Comparison of ENCODE assay signal across 24 cellular contexts in genomic region chr7:43492906-43493305, GRCh38.
"Had no signal": no experiment of that assay in that cellular context is flagged by ENCODE, and none has a peak within 500 bp of the region (broad histone marks: within the 10 kb centered on the region; RNA-seq: fewer than 3 reads in every experiment).

No MANE protein-coding gene starts in this region.

- H3K27me3 ChIP-seq: colonic mucosa, esophagus muscularis mucosa, neutrophil, pancreas, right lobe of liver, tibial nerve, upper lobe of left lung, uterus had no signal

- ATAC-seq: heart left ventricle; left lobe of liver; mucosa of descending colon; natural killer cell treated with Interleukin-12 subunit alpha and Interleukin-12 subunit beta and Interleukin-15 and Interleukin-18, amount 100 ng/mL, for 72 hours; pancreas; stimulated activated naive B cell treated with anti-CD40 and anti-IgM and Interleukin-4, amounts not matched to agents 10 μg/mL and 1 μg/mL and 100 μg/mL, for 72 hours had no signal

- H3K4me1 ChIP-seq: colonic mucosa, uterus had no signal

- DNase-seq: colonic mucosa; effector memory CD4-positive, alpha-beta T cell; foreskin melanocyte; heart left ventricle; hypothalamus; mesenchymal stem cell; mucosa of descending colon; naive B cell; pancreas; right lobe of liver; small intestine; stimulated activated CD4-positive, alpha-beta T cell treated with anti-CD3 and anti-CD28 coated beads, Interleukin-15, amount 100 ng/mL, for 24 hours; stimulated activated CD4-positive, alpha-beta T cell treated with anti-CD3 and anti-CD28 coated beads, Interleukin-2, amount 100 ng/mL, for 48 hours; stimulated activated naive B cell treated with anti-CD40 and anti-IgM and Interleukin-4, amounts not matched to agents 10 μg/mL and 1 μg/mL and 100 μg/mL, for 72 hours; upper lobe of left lung; uterus had no signal

- H3K4me3 ChIP-seq: colonic mucosa, esophagus muscularis mucosa, heart left ventricle, mucosa of descending colon, pancreas, right lobe of liver, thoracic aorta, tibial nerve, upper lobe of left lung, uterus had no signal

- H3K27ac ChIP-seq: colonic mucosa, esophagus muscularis mucosa, heart left ventricle, neutrophil, pancreas, right lobe of liver, thoracic aorta, tibial nerve, upper lobe of left lung, uterus had no signal

- H3K36me3 ChIP-seq: colonic mucosa, esophagus muscularis mucosa, heart left ventricle, neutrophil, pancreas, right lobe of liver, thoracic aorta, tibial nerve, upper lobe of left lung, uterus had no signal

- FAIRE-seq: endothelial cell of umbilical vein, keratinocyte, pancreas, small intestine had no signal

- H3K9me3 ChIP-seq: colonic mucosa, esophagus muscularis mucosa, heart left ventricle, mucosa of descending colon, neutrophil, pancreas, right lobe of liver, thoracic aorta, tibial nerve, upper lobe of left lung, uterus had no signal
